Comparison of ENCODE assay signal across 1 cellular context in the genomic region with DNA sequence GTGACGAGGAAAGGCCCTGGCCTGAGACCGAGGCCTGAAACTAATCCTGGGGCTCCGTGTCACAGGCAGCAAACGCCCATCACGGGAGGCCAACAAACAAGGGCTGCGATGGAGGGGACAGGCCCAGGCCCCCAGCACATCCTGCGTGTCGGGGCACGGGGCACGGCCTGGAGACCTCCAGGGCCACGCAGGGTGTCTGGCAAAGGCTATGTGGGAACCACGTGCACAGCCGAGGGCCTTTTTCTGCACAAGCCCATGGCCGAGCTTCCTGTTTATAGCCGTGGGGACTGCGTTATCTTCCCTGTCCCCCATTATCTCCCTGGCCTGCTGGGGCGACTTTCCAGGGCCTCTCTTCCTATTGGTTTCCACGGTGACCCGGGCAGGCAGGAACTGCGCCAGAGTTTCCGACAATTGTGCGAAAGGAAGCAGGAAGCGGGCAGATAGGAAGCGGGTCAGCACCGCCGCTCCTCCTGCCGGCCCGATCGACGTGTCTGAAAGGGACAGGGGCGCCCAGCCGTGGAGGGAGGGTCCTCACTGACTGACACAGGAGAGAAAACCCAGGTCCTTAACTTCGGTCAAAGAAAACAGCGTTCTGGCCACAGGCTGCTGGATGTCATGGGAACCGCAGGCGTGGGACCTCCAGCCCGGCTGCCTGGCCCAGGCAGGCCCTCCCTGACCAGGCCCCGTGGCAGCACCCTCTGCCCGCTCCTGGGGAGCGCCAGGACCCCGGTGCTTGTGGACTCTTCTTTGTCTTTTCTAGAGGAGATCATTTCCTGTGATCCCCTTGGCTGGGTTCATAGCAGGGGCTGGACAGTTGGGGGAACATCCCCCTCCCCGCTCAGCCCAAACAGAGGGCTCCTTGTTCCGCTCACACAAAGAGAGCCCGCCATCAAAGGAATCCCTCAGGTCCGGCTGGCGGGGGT.
A peak's percentile ranks its signal among the peaks of the same experiment; 100 is the strongest.
TF ChIP-seq lines count a peak whose summit lies in the region.

No MANE protein-coding gene starts in this region.

TF ChIP-seq in K562, 482 proteins besides CTCF, POLR2A, EP300 and RAD21 (continued from another document and continues in another):
- TF ChIP-seq, protein P1, sequence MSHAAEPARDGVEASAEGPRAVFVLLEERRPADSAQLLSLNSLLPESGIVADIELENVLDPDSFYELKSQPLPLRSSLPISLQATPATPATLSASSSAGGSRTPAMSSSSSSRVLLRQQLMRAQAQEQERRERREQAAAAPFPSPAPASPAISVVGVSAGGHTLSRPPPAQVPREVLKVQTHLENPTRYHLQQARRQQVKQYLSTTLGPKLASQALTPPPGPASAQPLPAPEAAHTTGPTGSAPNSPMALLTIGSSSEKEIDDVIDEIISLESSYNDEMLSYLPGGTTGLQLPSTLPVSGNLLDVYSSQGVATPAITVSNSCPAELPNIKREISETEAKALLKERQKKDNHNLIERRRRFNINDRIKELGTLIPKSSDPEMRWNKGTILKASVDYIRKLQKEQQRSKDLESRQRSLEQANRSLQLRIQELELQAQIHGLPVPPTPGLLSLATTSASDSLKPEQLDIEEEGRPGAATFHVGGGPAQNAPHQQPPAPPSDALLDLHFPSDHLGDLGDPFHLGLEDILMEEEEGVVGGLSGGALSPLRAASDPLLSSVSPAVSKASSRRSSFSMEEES (CRISPR knock-in tag; IDR thresholded peaks at IDR 0.05), result no peak
- TF ChIP-seq TAF15 (IDR thresholded peaks at IDR 0.05; ENCODE audit: low read depth, low read length), result no peak
- TF ChIP-seq TCF3 (CRISPR knock-in tag; IDR thresholded peaks at IDR 0.05), result peak; percentile 78
- TF ChIP-seq, protein P2, sequence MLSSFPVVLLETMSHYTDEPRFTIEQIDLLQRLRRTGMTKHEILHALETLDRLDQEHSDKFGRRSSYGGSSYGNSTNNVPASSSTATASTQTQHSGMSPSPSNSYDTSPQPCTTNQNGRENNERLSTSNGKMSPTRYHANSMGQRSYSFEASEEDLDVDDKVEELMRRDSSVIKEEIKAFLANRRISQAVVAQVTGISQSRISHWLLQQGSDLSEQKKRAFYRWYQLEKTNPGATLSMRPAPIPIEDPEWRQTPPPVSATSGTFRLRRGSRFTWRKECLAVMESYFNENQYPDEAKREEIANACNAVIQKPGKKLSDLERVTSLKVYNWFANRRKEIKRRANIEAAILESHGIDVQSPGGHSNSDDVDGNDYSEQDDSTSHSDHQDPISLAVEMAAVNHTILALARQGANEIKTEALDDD (IDR thresholded peaks at IDR 0.05), result no peak
- no peak for TF ChIP-seq TAF9B (IDR thresholded peaks at IDR 0.05; ENCODE audit: partially characterized antibody)
- TF ChIP-seq, protein P3, sequence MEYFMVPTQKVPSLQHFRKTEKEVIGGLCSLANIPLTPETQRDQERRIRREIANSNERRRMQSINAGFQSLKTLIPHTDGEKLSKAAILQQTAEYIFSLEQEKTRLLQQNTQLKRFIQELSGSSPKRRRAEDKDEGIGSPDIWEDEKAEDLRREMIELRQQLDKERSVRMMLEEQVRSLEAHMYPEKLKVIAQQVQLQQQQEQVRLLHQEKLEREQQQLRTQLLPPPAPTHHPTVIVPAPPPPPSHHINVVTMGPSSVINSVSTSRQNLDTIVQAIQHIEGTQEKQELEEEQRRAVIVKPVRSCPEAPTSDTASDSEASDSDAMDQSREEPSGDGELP (CRISPR knock-in tag; IDR thresholded peaks at IDR 0.05; ENCODE audit: borderline replicate concordance), result peak; percentile 79; the same call in 1 of the 2 replicates
- no peak; a peak in 1 of 4 replicates for TF ChIP-seq TBL1XR1 (IDR thresholded peaks at IDR 0.05; ENCODE audit: low read length in 2 of 2)
- TF ChIP-seq KDM5B (IDR thresholded peaks at IDR 0.05; ENCODE audit: insufficient replicate concordance, low read depth, low read length), result peak; percentile 55
- TF ChIP-seq, protein P4, sequence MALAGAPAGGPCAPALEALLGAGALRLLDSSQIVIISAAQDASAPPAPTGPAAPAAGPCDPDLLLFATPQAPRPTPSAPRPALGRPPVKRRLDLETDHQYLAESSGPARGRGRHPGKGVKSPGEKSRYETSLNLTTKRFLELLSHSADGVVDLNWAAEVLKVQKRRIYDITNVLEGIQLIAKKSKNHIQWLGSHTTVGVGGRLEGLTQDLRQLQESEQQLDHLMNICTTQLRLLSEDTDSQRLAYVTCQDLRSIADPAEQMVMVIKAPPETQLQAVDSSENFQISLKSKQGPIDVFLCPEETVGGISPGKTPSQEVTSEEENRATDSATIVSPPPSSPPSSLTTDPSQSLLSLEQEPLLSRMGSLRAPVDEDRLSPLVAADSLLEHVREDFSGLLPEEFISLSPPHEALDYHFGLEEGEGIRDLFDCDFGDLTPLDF (CRISPR knock-in tag; IDR thresholded peaks at IDR 0.05), result no peak
- TF ChIP-seq E2F3 (CRISPR knock-in tag; IDR thresholded peaks at IDR 0.05), result no peak; the same call in 1 of the 2 replicates
- TF ChIP-seq, protein P5, sequence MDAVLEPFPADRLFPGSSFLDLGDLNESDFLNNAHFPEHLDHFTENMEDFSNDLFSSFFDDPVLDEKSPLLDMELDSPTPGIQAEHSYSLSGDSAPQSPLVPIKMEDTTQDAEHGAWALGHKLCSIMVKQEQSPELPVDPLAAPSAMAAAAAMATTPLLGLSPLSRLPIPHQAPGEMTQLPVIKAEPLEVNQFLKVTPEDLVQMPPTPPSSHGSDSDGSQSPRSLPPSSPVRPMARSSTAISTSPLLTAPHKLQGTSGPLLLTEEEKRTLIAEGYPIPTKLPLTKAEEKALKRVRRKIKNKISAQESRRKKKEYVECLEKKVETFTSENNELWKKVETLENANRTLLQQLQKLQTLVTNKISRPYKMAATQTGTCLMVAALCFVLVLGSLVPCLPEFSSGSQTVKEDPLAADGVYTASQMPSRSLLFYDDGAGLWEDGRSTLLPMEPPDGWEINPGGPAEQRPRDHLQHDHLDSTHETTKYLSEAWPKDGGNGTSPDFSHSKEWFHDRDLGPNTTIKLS (IDR thresholded peaks at IDR 0.05; ENCODE audit: borderline replicate concordance, low read depth), result no peak
- TF ChIP-seq NFE2 (IDR thresholded peaks at IDR 0.05; ENCODE audit: low read depth), result no peak
- no peak for TF ChIP-seq SRSF3 (IDR thresholded peaks at IDR 0.05; ENCODE audit: insufficient read depth, low read length)
- no peak for TF ChIP-seq NR2F6 (CRISPR knock-in tag; IDR thresholded peaks at IDR 0.05)
- no peak for TF ChIP-seq MBD2 (IDR thresholded peaks at IDR 0.05; ENCODE audit: borderline replicate concordance, low read depth)
- TF ChIP-seq, protein P6, sequence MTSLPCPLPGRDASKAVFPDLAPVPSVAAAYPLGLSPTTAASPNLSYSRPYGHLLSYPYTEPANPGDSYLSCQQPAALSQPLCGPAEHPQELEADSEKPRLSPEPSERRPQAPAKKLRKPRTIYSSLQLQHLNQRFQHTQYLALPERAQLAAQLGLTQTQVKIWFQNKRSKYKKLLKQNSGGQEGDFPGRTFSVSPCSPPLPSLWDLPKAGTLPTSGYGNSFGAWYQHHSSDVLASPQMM (CRISPR knock-in tag; IDR thresholded peaks at IDR 0.05), result no peak
- TF ChIP-seq, protein P7, sequence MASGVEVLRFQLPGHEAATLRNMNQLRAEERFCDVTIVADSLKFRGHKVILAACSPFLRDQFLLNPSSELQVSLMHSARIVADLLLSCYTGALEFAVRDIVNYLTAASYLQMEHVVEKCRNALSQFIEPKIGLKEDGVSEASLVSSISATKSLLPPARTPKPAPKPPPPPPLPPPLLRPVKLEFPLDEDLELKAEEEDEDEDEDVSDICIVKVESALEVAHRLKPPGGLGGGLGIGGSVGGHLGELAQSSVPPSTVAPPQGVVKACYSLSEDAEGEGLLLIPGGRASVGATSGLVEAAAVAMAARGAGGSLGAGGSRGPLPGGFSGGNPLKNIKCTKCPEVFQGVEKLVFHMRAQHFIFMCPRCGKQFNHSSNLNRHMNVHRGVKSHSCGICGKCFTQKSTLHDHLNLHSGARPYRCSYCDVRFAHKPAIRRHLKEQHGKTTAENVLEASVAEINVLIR (CRISPR knock-in tag; IDR thresholded peaks at IDR 0.05), result no peak
- TF ChIP-seq, protein P8, sequence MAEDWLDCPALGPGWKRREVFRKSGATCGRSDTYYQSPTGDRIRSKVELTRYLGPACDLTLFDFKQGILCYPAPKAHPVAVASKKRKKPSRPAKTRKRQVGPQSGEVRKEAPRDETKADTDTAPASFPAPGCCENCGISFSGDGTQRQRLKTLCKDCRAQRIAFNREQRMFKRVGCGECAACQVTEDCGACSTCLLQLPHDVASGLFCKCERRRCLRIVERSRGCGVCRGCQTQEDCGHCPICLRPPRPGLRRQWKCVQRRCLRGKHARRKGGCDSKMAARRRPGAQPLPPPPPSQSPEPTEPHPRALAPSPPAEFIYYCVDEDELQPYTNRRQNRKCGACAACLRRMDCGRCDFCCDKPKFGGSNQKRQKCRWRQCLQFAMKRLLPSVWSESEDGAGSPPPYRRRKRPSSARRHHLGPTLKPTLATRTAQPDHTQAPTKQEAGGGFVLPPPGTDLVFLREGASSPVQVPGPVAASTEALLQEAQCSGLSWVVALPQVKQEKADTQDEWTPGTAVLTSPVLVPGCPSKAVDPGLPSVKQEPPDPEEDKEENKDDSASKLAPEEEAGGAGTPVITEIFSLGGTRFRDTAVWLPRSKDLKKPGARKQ (CRISPR knock-in tag; IDR thresholded peaks at IDR 0.05), result no peak
- no peak for TF ChIP-seq TEAD2 (tag; IDR thresholded peaks at IDR 0.05)
- TF ChIP-seq, protein P9, sequence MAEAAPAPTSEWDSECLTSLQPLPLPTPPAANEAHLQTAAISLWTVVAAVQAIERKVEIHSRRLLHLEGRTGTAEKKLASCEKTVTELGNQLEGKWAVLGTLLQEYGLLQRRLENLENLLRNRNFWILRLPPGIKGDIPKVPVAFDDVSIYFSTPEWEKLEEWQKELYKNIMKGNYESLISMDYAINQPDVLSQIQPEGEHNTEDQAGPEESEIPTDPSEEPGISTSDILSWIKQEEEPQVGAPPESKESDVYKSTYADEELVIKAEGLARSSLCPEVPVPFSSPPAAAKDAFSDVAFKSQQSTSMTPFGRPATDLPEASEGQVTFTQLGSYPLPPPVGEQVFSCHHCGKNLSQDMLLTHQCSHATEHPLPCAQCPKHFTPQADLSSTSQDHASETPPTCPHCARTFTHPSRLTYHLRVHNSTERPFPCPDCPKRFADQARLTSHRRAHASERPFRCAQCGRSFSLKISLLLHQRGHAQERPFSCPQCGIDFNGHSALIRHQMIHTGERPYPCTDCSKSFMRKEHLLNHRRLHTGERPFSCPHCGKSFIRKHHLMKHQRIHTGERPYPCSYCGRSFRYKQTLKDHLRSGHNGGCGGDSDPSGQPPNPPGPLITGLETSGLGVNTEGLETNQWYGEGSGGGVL (CRISPR knock-in tag; IDR thresholded peaks at IDR 0.05), result no peak
- TF ChIP-seq, protein P10, sequence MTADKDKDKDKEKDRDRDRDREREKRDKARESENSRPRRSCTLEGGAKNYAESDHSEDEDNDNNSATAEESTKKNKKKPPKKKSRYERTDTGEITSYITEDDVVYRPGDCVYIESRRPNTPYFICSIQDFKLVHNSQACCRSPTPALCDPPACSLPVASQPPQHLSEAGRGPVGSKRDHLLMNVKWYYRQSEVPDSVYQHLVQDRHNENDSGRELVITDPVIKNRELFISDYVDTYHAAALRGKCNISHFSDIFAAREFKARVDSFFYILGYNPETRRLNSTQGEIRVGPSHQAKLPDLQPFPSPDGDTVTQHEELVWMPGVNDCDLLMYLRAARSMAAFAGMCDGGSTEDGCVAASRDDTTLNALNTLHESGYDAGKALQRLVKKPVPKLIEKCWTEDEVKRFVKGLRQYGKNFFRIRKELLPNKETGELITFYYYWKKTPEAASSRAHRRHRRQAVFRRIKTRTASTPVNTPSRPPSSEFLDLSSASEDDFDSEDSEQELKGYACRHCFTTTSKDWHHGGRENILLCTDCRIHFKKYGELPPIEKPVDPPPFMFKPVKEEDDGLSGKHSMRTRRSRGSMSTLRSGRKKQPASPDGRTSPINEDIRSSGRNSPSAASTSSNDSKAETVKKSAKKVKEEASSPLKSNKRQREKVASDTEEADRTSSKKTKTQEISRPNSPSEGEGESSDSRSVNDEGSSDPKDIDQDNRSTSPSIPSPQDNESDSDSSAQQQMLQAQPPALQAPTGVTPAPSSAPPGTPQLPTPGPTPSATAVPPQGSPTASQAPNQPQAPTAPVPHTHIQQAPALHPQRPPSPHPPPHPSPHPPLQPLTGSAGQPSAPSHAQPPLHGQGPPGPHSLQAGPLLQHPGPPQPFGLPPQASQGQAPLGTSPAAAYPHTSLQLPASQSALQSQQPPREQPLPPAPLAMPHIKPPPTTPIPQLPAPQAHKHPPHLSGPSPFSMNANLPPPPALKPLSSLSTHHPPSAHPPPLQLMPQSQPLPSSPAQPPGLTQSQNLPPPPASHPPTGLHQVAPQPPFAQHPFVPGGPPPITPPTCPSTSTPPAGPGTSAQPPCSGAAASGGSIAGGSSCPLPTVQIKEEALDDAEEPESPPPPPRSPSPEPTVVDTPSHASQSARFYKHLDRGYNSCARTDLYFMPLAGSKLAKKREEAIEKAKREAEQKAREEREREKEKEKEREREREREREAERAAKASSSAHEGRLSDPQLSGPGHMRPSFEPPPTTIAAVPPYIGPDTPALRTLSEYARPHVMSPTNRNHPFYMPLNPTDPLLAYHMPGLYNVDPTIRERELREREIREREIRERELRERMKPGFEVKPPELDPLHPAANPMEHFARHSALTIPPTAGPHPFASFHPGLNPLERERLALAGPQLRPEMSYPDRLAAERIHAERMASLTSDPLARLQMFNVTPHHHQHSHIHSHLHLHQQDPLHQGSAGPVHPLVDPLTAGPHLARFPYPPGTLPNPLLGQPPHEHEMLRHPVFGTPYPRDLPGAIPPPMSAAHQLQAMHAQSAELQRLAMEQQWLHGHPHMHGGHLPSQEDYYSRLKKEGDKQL (CRISPR knock-in tag; IDR thresholded peaks at IDR 0.05; ENCODE audit: borderline replicate concordance), result no peak
- TF ChIP-seq ZNF217 (CRISPR knock-in tag; IDR thresholded peaks at IDR 0.05), result no peak
- no peak for TF ChIP-seq CSDE1 (IDR thresholded peaks at IDR 0.05)
- TF ChIP-seq COPS2 (conservative IDR thresholded peaks at IDR 0.05), result no peak
- TF ChIP-seq HNRNPH1 (optimal IDR thresholded peaks at IDR 0.05; ENCODE audit: low read depth, low read length), result no peak
- TF ChIP-seq PCBP2 (IDR thresholded peaks at IDR 0.05; ENCODE audit: low read depth, low read length, poor library complexity, severe bottlenecking), result no peak
- no peak for TF ChIP-seq XRCC4 (IDR thresholded peaks at IDR 0.05; ENCODE audit: extremely low read depth, insufficient read depth, insufficient read length)
- no peak for TF ChIP-seq ZEB2 (IDR thresholded peaks at IDR 0.05)
- no peak for TF ChIP-seq ZNF561 (CRISPR knock-in tag; conservative IDR thresholded peaks at IDR 0.05)
- TF ChIP-seq ZNF134 (CRISPR knock-in tag; conservative IDR thresholded peaks at IDR 0.05), result 0 out of 2 replicates have a peak, but pooled peaks have one; percentile 10
